ENCODE assay signal across 8 cellular contexts in the genomic region with DNA sequence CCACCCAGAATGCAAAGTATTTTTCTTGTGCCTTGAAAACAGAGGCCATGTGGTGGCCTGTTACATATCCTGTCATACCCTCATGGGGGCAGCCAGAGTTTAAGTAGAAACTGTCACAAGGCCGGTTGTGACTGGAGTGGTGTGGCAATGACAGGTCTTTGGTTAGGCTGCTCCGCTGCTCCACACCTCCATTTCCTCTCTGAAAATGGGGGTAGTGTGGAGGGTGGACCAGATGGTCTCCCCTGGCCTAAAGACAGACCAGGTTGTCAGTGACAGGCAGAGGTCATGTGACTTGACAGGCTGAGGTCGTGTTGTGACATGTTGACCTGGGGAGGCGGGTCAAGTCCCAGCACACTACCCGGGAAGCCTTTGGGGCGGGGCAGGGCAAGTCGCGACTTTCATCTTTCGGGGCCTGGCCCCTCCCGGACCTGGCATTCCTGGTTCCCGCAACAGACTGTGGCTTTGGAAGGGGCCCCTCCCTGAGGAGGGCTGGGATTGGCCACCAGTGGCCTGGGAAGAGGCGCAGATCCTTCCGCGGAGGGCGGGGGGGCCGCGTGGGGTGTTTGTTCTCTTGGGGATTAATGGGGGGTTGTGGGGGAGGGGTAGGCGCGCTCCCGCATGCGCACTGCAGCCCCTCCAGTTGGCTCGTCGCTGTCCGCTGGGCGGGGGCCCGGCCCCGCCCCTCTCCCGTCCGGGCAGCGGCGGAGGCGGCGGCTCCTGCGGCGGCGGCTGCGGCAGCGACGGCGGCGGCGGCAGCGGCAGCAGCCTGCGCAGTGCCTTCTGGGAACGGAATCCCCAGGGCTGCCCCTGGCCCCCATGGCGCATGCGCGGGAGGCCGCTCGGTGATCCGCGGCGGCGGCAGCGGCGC. TPM values are rescaled to one million over a fixed set of nuclear protein-coding genes. Genes with fewer than 3 reads are reported as not detected.
DNase-seq lines count a peak whose midpoint lies in the region; ATAC-seq lines count a peak whose summit lies in the region.

A gene with protein sequence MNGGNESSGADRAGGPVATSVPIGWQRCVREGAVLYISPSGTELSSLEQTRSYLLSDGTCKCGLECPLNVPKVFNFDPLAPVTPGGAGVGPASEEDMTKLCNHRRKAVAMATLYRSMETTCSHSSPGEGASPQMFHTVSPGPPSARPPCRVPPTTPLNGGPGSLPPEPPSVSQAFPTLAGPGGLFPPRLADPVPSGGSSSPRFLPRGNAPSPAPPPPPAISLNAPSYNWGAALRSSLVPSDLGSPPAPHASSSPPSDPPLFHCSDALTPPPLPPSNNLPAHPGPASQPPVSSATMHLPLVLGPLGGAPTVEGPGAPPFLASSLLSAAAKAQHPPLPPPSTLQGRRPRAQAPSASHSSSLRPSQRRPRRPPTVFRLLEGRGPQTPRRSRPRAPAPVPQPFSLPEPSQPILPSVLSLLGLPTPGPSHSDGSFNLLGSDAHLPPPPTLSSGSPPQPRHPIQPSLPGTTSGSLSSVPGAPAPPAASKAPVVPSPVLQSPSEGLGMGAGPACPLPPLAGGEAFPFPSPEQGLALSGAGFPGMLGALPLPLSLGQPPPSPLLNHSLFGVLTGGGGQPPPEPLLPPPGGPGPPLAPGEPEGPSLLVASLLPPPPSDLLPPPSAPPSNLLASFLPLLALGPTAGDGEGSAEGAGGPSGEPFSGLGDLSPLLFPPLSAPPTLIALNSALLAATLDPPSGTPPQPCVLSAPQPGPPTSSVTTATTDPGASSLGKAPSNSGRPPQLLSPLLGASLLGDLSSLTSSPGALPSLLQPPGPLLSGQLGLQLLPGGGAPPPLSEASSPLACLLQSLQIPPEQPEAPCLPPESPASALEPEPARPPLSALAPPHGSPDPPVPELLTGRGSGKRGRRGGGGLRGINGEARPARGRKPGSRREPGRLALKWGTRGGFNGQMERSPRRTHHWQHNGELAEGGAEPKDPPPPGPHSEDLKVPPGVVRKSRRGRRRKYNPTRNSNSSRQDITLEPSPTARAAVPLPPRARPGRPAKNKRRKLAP (plus strand): TSS at position 806 of the 868 bp plus-strand sequence. CDS start 1,480 bp downstream, outside the sequence.

- no peaks in the 10 kb centered on the region for H3K27me3 ChIP-seq in CD8-positive, alpha-beta memory T cell (ENCODE audit: insufficient read depth, low read length, poor library complexity, severe bottlenecking)
- H3K27me3 ChIP-seq in effector memory CD4-positive, alpha-beta T cell (replicated peaks; ENCODE audit: control insufficient read depth, insufficient read depth, low read length, poor library complexity, severe bottlenecking) = no peaks in the 10 kb centered on the region
- H3K27me3 ChIP-seq in mesendoderm (ENCODE audit: insufficient read depth, low read length, poor library complexity) = no peaks in the 10 kb centered on the region

- H3K9me3 Mint-ChIP-seq in CD8-positive, alpha-beta memory T cell = peaks cover 0 to 4% (median 0%) of the 10 kb centered on the region in 5 donors

- H2BK15ac ChIP-seq in mesendoderm (replicated peaks; ENCODE audit: low read depth) = no peak within 1 kb of the TSS

- peak within 1 kb of the TSS; percentile 38 for H3K4ac ChIP-seq in mesendoderm (ENCODE audit: low read depth, low read length)

- H3K36me3 Mint-ChIP-seq in CD8-positive, alpha-beta memory T cell = peaks cover 0 to 61% (median 7%) of the 10 kb centered on the region in 3 donors

- no peak within 1 kb of the TSS for H4K8ac ChIP-seq in mesendoderm (ENCODE audit: low read depth, low read length)

- H3K4me1 ChIP-seq in CD8-positive, alpha-beta memory T cell (ENCODE audit: insufficient read depth, low read length) = peaks cover 54% of the 10 kb centered on the region
- peaks cover 39% of the 10 kb centered on the region for H3K4me1 ChIP-seq in effector memory CD4-positive, alpha-beta T cell (ENCODE audit: control insufficient read depth, insufficient read depth, low read length, poor library complexity, severe bottlenecking)
- peaks cover 9% of the 10 kb centered on the region for H3K4me1 ChIP-seq in mesendoderm (ENCODE audit: control insufficient read depth, low read depth, low read length)

- peak; percentile 33 for ATAC-seq in GM19467 (IDR thresholded peaks at IDR 0.05; ENCODE audit: unreplicated experiment)

- peak within 1 kb of the TSS; percentile 96 to 98 (median 97) for H3K4me3 Mint-ChIP-seq in CD8-positive, alpha-beta memory T cell

- peak within 1 kb of the TSS; percentile 94 for H3K56ac ChIP-seq in mesendoderm (ENCODE audit: low read length)

- peak within 1 kb of the TSS; percentile 76 for H3K9ac ChIP-seq in mesendoderm (ENCODE audit: low read length)

- H2BK120ac ChIP-seq in mesendoderm (ENCODE audit: low read depth, low read length) = no peak within 1 kb of the TSS

- H2BK5ac ChIP-seq in mesendoderm (ENCODE audit: low read length) = no peak within 1 kb of the TSS

- peak within 1 kb of the TSS; percentile 87 for H3K27ac ChIP-seq in CD8-positive, alpha-beta memory T cell (ENCODE audit: low read depth, low read length)
- H3K27ac ChIP-seq in effector memory CD4-positive, alpha-beta T cell (ENCODE audit: insufficient read depth, low read length, poor library complexity, severe bottlenecking) = peak within 1 kb of the TSS; percentile 89
- H3K27ac ChIP-seq in mesendoderm (ENCODE audit: low read depth, low read length) = peak within 1 kb of the TSS; percentile 86

- H3K27ac Mint-ChIP-seq in CD8-positive, alpha-beta memory T cell = peak within 1 kb of the TSS; percentile 97 to 100 (median 100)

- H3K4me1 Mint-ChIP-seq in CD8-positive, alpha-beta memory T cell = peaks cover 52 to 73% (median 53%) of the 10 kb centered on the region in 3 donors

- H2AK5ac ChIP-seq in mesendoderm (ENCODE audit: low read length) = no peak within 1 kb of the TSS

- H3K23ac ChIP-seq in mesendoderm (ENCODE audit: low read length) = peak within 1 kb of the TSS; percentile 76

- peak within 1 kb of the TSS; percentile 78 for H3K4me2 ChIP-seq in mesendoderm (ENCODE audit: low read length)

- H3K36me3 ChIP-seq in CD8-positive, alpha-beta memory T cell (ENCODE audit: insufficient read depth, low read length) = peaks cover 13% of the 10 kb centered on the region
- peaks cover 25% of the 10 kb centered on the region for H3K36me3 ChIP-seq in effector memory CD4-positive, alpha-beta T cell (ENCODE audit: control insufficient read depth, insufficient read depth, low read length)
- H3K36me3 ChIP-seq in mesendoderm (ENCODE audit: control insufficient read depth, insufficient read depth, low read length) = peaks cover 4% of the 10 kb centered on the region

- no peak within 1 kb of the TSS for H4K5ac ChIP-seq in mesendoderm (ENCODE audit: low read length)

- POLR2A ChIA-PET in CD8-positive, alpha-beta memory T cell (lab: Charles Lee) = no interaction called here
- POLR2A ChIA-PET in activated CD8-positive, alpha-beta memory T cell treated with anti-CD3 and anti-CD28 coated beads for 36 hours (lab: Charles Lee) = interaction anchor here (1.0 kb wide), 1 partner anchor 31 kb away, joined by 3 read pairs; no protein-coding TSS in a partner anchor

- peak; percentile 89 to 95 (median 91) for DNase-seq in CD8-positive, alpha-beta memory T cell
- peak; percentile 96 for DNase-seq in HPDE6-E6E7 (ENCODE audit: extremely low spot score)
- DNase-seq in NOMO-1 (lab: John Stamatoyannopoulos, UW; ENCODE audit: unreplicated experiment in 2 of 2) = peak; percentile 90 to 92
- peak; percentile 83 to 92 (median 88) for DNase-seq in effector memory CD4-positive, alpha-beta T cell
- DNase-seq in mesendoderm = peak; percentile 94
- peak; percentile 68 for DNase-seq in stimulated activated CD8-positive, alpha-beta memory T cell treated with anti-CD3 and anti-CD28 coated beads, Interleukin-15, amount 100 ng/mL, for 1 hour (ENCODE audit: low read depth)

- CTCF ChIA-PET in CD8-positive, alpha-beta memory T cell (lab: Charles Lee) = interaction anchor here (2.6 kb wide), 1 partner anchor 60 kb away, joined by 6 read pairs; no protein-coding TSS in a partner anchor
- CTCF ChIA-PET in activated CD8-positive, alpha-beta memory T cell treated with anti-CD3 and anti-CD28 coated beads for 36 hours (lab: Charles Lee) = no interaction called here

- peaks cover 5% of the 10 kb centered on the region for H3K79me2 ChIP-seq in mesendoderm (ENCODE audit: control insufficient read depth, insufficient read depth, low read length)

- no CpG with 5 or more reads among the region's 56 CpGs for WGBS in mesendoderm (ENCODE audit: extremely low coverage, insufficient coverage, low lambda C conversion rate)

- H3K79me1 ChIP-seq in mesendoderm (ENCODE audit: low read length) = peaks cover 6% of the 10 kb centered on the region

- peaks cover 0 to 3% of the 10 kb centered on the region in 2 donors for H3K27me3 Mint-ChIP-seq in CD8-positive, alpha-beta memory T cell

- H3K9me3 ChIP-seq in CD8-positive, alpha-beta memory T cell (ENCODE audit: low read length) = no peaks in the 10 kb centered on the region
- no peaks in the 10 kb centered on the region for H3K9me3 ChIP-seq in effector memory CD4-positive, alpha-beta T cell (ENCODE audit: control insufficient read depth, low read length)

- peak within 1 kb of the TSS; percentile 74 for H3K4me3 ChIP-seq in CD8-positive, alpha-beta memory T cell (ENCODE audit: low read length)
- peak within 1 kb of the TSS; percentile 44 for H3K4me3 ChIP-seq in effector memory CD4-positive, alpha-beta T cell (ENCODE audit: insufficient read depth, low read depth, low read length, poor library complexity, severe bottlenecking)
- H3K4me3 ChIP-seq in mesendoderm (ENCODE audit: low read length) = peak within 1 kb of the TSS; percentile 63

- peak within 1 kb of the TSS; percentile 56 for H3K18ac ChIP-seq in mesendoderm (ENCODE audit: low read length)

RNA-seq across cellular contexts. Expression of the gene that starts here (rescaled TPM):
- total RNA-seq in CD8-positive, alpha-beta memory T cell = 10 to 100 TPM; 49.0 to 54.7 TPM
- 4.2 TPM for polyA plus RNA-seq in CD8-positive, alpha-beta memory T cell
- total RNA-seq in activated CD8-positive, alpha-beta memory T cell treated with anti-CD3 and anti-CD28 coated beads for 36 hours = 10 to 100 TPM; 53.3 to 53.4 TPM
- polyA plus RNA-seq in mesendoderm (2013, experiment 1 of 2) = 18.9 TPM
- polyA plus RNA-seq in mesendoderm (2013, experiment 2 of 2) = 17.3 TPM

Comparison
In these comparisons a context has a peak if more than half of its experiments do, and no peak if none do; other contexts are left out.
1. Peak in every context shown above with its lines: DNase-seq, ATAC-seq, H3K4me3 ChIP-seq and H3K27ac ChIP-seq.